In the genomic region with DNA sequence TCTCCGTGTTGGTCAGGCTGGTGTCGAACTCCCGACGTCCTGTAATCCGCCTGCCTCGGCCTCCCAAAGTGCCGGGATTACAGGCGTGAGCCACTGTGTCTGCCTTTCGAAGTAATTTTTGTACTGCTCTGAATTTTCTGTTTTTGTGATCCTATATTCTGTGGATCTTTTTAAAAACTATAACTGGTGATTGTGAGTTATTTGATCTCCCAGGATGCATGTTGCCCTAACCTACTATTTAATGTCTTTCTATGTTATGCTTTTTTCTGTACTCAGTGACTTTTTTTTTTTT, we compare ENCODE assay signal across 4 cellular contexts.
TF ChIP-seq lines count a peak whose summit lies in the region.

No MANE protein-coding gene starts in this region.

TF ChIP-seq in SK-N-SH, 30 proteins besides CTCF, POLR2A, EP300 and RAD21 (continues in another document):
- TF ChIP-seq FOSL2 (IDR thresholded peaks at IDR 0.05; ENCODE audit: borderline replicate concordance, low read depth) (no peak), CHD2 (IDR thresholded peaks at IDR 0.05; ENCODE audit: low read length, partially characterized antibody) (no peak), GATA2 (CRISPR knock-in tag; IDR thresholded peaks at IDR 0.05) (no peak), USF2 (IDR thresholded peaks at IDR 0.05; ENCODE audit: borderline replicate concordance, low read depth, low read length) (no peak), NRF1 (IDR thresholded peaks at IDR 0.05; ENCODE audit: low read depth, low read length) (no peak), REST (IDR thresholded peaks at IDR 0.05; ENCODE audit: low read depth, low read length) (no peak), TAF1 (IDR thresholded peaks at IDR 0.05; ENCODE audit: borderline replicate concordance, low read depth, low read length) (no peak), TCF12 (IDR thresholded peaks at IDR 0.05) (no peak), ELF1 (IDR thresholded peaks at IDR 0.05) (no peak), RXRA (IDR thresholded peaks at IDR 0.05; ENCODE audit: borderline replicate concordance, low read depth) (no peak)
- TF ChIP-seq, protein P1, sequence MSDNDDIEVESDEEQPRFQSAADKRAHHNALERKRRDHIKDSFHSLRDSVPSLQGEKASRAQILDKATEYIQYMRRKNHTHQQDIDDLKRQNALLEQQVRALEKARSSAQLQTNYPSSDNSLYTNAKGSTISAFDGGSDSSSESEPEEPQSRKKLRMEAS (IDR thresholded peaks at IDR 0.05; ENCODE audit: low read depth): no peak

TF ChIP-seq in SK-N-SH treated with all-trans-retinoic acid at 6 μM for 48 hours, 23 proteins besides CTCF, POLR2A, EP300 and RAD21:
- TF ChIP-seq, protein P2, sequence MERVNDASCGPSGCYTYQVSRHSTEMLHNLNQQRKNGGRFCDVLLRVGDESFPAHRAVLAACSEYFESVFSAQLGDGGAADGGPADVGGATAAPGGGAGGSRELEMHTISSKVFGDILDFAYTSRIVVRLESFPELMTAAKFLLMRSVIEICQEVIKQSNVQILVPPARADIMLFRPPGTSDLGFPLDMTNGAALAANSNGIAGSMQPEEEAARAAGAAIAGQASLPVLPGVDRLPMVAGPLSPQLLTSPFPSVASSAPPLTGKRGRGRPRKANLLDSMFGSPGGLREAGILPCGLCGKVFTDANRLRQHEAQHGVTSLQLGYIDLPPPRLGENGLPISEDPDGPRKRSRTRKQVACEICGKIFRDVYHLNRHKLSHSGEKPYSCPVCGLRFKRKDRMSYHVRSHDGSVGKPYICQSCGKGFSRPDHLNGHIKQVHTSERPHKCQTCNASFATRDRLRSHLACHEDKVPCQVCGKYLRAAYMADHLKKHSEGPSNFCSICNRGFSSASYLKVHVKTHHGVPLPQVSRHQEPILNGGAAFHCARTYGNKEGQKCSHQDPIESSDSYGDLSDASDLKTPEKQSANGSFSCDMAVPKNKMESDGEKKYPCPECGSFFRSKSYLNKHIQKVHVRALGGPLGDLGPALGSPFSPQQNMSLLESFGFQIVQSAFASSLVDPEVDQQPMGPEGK (CRISPR knock-in tag; IDR thresholded peaks at IDR 0.05; ENCODE audit: borderline replicate concordance): no peak
- TF ChIP-seq ZFP3 (CRISPR knock-in tag; IDR thresholded peaks at IDR 0.05): no peak
- TF ChIP-seq, protein P3, sequence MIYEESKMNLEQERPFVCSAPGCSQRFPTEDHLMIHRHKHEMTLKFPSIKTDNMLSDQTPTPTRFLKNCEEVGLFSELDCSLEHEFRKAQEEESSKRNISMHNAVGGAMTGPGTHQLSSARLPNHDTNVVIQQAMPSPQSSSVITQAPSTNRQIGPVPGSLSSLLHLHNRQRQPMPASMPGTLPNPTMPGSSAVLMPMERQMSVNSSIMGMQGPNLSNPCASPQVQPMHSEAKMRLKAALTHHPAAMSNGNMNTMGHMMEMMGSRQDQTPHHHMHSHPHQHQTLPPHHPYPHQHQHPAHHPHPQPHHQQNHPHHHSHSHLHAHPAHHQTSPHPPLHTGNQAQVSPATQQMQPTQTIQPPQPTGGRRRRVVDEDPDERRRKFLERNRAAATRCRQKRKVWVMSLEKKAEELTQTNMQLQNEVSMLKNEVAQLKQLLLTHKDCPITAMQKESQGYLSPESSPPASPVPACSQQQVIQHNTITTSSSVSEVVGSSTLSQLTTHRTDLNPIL (CRISPR knock-in tag; IDR thresholded peaks at IDR 0.05; ENCODE audit: low read depth): no peak
- TF ChIP-seq PPARA (CRISPR knock-in tag; IDR thresholded peaks at IDR 0.05; ENCODE audit: borderline replicate concordance): no peak
- TF ChIP-seq, protein P4, sequence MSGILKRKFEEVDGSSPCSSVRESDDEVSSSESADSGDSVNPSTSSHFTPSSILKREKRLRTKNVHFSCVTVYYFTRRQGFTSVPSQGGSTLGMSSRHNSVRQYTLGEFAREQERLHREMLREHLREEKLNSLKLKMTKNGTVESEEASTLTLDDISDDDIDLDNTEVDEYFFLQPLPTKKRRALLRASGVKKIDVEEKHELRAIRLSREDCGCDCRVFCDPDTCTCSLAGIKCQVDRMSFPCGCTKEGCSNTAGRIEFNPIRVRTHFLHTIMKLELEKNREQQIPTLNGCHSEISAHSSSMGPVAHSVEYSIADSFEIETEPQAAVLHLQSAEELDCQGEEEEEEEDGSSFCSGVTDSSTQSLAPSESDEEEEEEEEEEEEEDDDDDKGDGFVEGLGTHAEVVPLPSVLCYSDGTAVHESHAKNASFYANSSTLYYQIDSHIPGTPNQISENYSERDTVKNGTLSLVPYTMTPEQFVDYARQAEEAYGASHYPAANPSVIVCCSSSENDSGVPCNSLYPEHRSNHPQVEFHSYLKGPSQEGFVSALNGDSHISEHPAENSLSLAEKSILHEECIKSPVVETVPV (CRISPR knock-in tag; IDR thresholded peaks at IDR 0.05): no peak
- no peak for TF ChIP-seq TCF4 (CRISPR knock-in tag; IDR thresholded peaks at IDR 0.05; ENCODE audit: borderline replicate concordance)
- TF ChIP-seq ZNF565 (CRISPR knock-in tag; conservative IDR thresholded peaks at IDR 0.05; ENCODE audit: low read depth): no peak

TF ChIP-seq in K562, 482 proteins besides CTCF, POLR2A, EP300 and RAD21 (continues in another document):
- TF ChIP-seq MEF2A (IDR thresholded peaks at IDR 0.05; ENCODE audit: control insufficient read depth, low read depth, low read length) (no peak), ZBTB7A (IDR thresholded peaks at IDR 0.05; ENCODE audit: borderline replicate concordance, control insufficient read depth, low read depth, low read length) (no peak), CBX3 (IDR thresholded peaks at IDR 0.05; ENCODE audit: borderline replicate concordance in 1 of 2, low read length in 2 of 2) (no peak), ETV6 (IDR thresholded peaks at IDR 0.05; ENCODE audit: borderline replicate concordance in 1 of 2, low read depth in 2 of 2, low read length in 1 of 2) (no peak), ETV6 (CRISPR knock-in tag; IDR thresholded peaks at IDR 0.05; ENCODE audit: borderline replicate concordance) (no peak), MXI1 (IDR thresholded peaks at IDR 0.05; ENCODE audit: low read depth, low read length) (no peak), ZNF175 (CRISPR knock-in tag; IDR thresholded peaks at IDR 0.05; ENCODE audit: low read depth) (no peak), GABPB2 (CRISPR knock-in tag; conservative IDR thresholded peaks at IDR 0.05) (no peak)

TF ChIP-seq in neural cell, 6 proteins besides CTCF, POLR2A, EP300 and RAD21:
- TF ChIP-seq SMC3 (conservative IDR thresholded peaks at IDR 0.05; ENCODE audit: poor library complexity) (no peak), TAF1 (IDR thresholded peaks at IDR 0.05; ENCODE audit: low read depth) (no peak), POLR2AphosphoS5 (IDR thresholded peaks at IDR 0.05) (no peak), MXI1 (conservative IDR thresholded peaks at IDR 0.05; ENCODE audit: poor library complexity, severe bottlenecking) (no peak), REST (IDR thresholded peaks at IDR 0.05; ENCODE audit: borderline replicate concordance) (no peak), EZH2 (IDR thresholded peaks at IDR 0.05; ENCODE audit: borderline replicate concordance, insufficient read depth, low read length, poor library complexity, severe bottlenecking) (no peak)
